22 cellular contexts compared by ENCODE assay signal in the genomic region with DNA sequence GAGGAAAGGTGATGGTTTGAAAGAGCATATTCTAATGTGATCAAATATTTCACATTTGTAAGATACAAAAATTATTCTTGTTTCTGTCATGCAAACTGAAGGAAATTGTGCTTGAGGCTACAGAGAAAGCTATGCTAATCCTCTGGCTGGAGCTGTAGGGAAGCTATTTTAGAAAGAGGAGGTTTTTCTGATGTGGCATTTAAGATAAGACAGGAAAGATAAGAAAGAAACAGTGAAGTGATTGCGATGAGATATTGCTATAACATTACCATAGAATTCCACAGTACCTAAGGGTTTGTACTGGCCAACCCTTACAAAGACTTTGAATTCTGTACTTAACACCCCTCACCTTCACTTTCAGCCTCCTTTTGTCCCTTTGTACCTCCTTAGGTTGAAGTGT.
"Had no signal": no experiment of that assay in that cellular context is flagged by ENCODE, and none has a peak within 500 bp of the region (broad histone marks: within the 10 kb centered on the region; RNA-seq: fewer than 3 reads in every experiment).

No MANE protein-coding gene starts in this region.

- H3K4me1 ChIP-seq: foreskin keratinocyte, heart left ventricle, left lung, lower lobe of right lung had no signal

- H3K36me3 ChIP-seq: esophagus muscularis mucosa, gastroesophageal sphincter, heart left ventricle, left lung, lower lobe of right lung had no signal

- H3K27me3 ChIP-seq: dorsolateral prefrontal cortex, esophagus muscularis mucosa, foreskin keratinocyte, gastroesophageal sphincter, heart left ventricle, left lung had no signal

- FAIRE-seq: colon, endothelial cell of umbilical vein, frontal cortex, islet of Langerhans, keratinocyte had no signal

- H3K9me3 ChIP-seq: esophagus muscularis mucosa, gastroesophageal sphincter, heart left ventricle, left lung, lower lobe of right lung had no signal

- DNase-seq: dermis blood vessel endothelial cell; dorsolateral prefrontal cortex; effector CD4-positive, alpha-beta T cell; effector memory CD4-positive, alpha-beta T cell; foreskin keratinocyte; heart left ventricle; hippocampal formation; left cardiac atrium; left lung; left ventricle myocardium superior; lower lobe of right lung; mesenchymal stem cell; midbrain; naive thymus-derived CD4-positive, alpha-beta T cell had no signal

- H3K4me3 ChIP-seq: coronary artery, dorsolateral prefrontal cortex, esophagus muscularis mucosa, gastroesophageal sphincter, heart left ventricle, left lung, lower lobe of right lung had no signal

- H3K27ac ChIP-seq: coronary artery, dorsolateral prefrontal cortex, esophagus muscularis mucosa, foreskin keratinocyte, gastroesophageal sphincter, heart left ventricle, left lung, lower lobe of right lung had no signal

- ATAC-seq: foreskin keratinocyte; gastroesophageal sphincter; heart left ventricle; left cardiac atrium; left lung; left ventricle myocardium superior; lower lobe of right lung; naive thymus-derived CD4-positive, alpha-beta T cell had no signal
